Comparison of ENCODE assay signal across 13 cellular contexts in the genomic region with DNA sequence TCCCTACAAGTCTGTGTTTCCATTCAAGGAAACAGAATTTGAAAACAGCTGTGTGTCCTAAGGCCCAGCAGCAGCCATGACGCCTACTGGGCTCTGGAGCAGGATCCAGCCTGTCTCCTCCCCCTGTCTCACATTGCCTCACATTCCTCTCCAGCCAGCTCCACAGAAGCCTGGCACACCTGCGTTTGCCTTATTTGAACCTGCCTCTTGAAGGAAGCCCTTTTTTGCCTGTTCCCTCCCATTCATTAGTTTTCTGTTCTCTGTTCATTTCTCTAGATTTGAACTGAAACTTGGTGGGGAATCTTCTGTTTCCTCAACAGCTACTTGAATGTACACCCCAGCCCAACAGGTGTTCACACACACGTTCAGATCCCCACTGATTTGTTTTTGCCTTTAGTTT.
A peak's percentile ranks its signal among the peaks of the same experiment; 100 is the strongest.
DNase-seq lines count a peak whose midpoint lies in the region; ATAC-seq and TF ChIP-seq lines count a peak whose summit lies in the region.
"Had no signal": no experiment of that assay in that cellular context is flagged by ENCODE, and none has a peak within 500 bp of the region (broad histone marks: within the 10 kb centered on the region; RNA-seq: fewer than 3 reads in every experiment).

No MANE protein-coding gene starts in this region.

- H3K79me2 ChIP-seq in MM.1S (ENCODE audit: low read length) = no peaks in the 10 kb centered on the region

- H3K27me3 Mint-ChIP-seq in stimulated activated memory B cell treated with anti-CD40 and anti-IgM and Interleukin-4, amounts not matched to agents 10 μg/mL and 1 μg/mL and 100 μg/mL, for 72 hours = no peaks in the 10 kb centered on the region
- H3K27me3 Mint-ChIP-seq: B cell; natural killer cell treated with Interleukin-12 subunit alpha and Interleukin-12 subunit beta and Interleukin-15 and Interleukin-18, amount 100 ng/mL, for 72 hours had no signal

- H3K36me3 Mint-ChIP-seq in stimulated activated memory B cell treated with anti-CD40 and anti-IgM and Interleukin-4, amounts not matched to agents 10 μg/mL and 1 μg/mL and 100 μg/mL, for 72 hours = no peaks in the 10 kb centered on the region
- H3K36me3 Mint-ChIP-seq: natural killer cell treated with Interleukin-12 subunit alpha and Interleukin-12 subunit beta and Interleukin-15 and Interleukin-18, amount 100 ng/mL, for 72 hours had no signal

- H3K4me3 ChIP-seq in MM.1S (ENCODE audit: low read length) (no peak overlapping the region), left lung (no peak overlapping the region), HAP-1 (no peak overlapping the region)
- H3K4me3 ChIP-seq: suprapubic skin had no signal

- no peaks in the 10 kb centered on the region for H4K20me1 ChIP-seq in MM.1S (ENCODE audit: insufficient read depth, low read length)

- in situ Hi-C loops in HAP-1 (cut with MboI; ENCODE audit: low sequenced_read_pairs) = no loop called here

- no peak overlapping the region for H3K27ac Mint-ChIP-seq in stimulated activated memory B cell treated with anti-CD40 and anti-IgM and Interleukin-4, amounts not matched to agents 10 μg/mL and 1 μg/mL and 100 μg/mL, for 72 hours
- H3K27ac Mint-ChIP-seq: B cell; natural killer cell treated with Interleukin-12 subunit alpha and Interleukin-12 subunit beta and Interleukin-15 and Interleukin-18, amount 100 ng/mL, for 72 hours had no signal

- peaks cover 76% of the 10 kb centered on the region for H3K4me1 ChIP-seq in MM.1S (ENCODE audit: low read length)
- no peaks in the 10 kb centered on the region for H3K4me1 ChIP-seq in left lung
- H3K4me1 ChIP-seq in HAP-1 = no peaks in the 10 kb centered on the region
- H3K4me1 ChIP-seq: suprapubic skin had no signal

- no peaks in the 10 kb centered on the region for H3K36me3 ChIP-seq in MM.1S (replicated peaks; ENCODE audit: insufficient read depth, low read length)
- no peaks in the 10 kb centered on the region for H3K36me3 ChIP-seq in left lung
- H3K36me3 ChIP-seq in HAP-1 (replicated peaks) = no peaks in the 10 kb centered on the region
- H3K36me3 ChIP-seq: suprapubic skin had no signal

- H3K27me3 ChIP-seq in MM.1S (replicated peaks; ENCODE audit: insufficient read depth, low read length) (no peaks in the 10 kb centered on the region), left lung (no peaks in the 10 kb centered on the region), HAP-1 (ENCODE audit: low read depth) (no peaks in the 10 kb centered on the region)
- H3K27me3 ChIP-seq: suprapubic skin had no signal

- H3F3A ChIP-seq in MM.1S (ENCODE audit: insufficient read depth, low read length) = peaks cover 45% of the 10 kb centered on the region

- TF ChIP-seq CTCF in MM.1S (IDR thresholded peaks at IDR 0.05; ENCODE audit: low read length) (no peak), left lung (IDR thresholded peaks at IDR 0.05) (no peak)

- no peaks in the 10 kb centered on the region for H3K9me3 Mint-ChIP-seq in stimulated activated memory B cell treated with anti-CD40 and anti-IgM and Interleukin-4, amounts not matched to agents 10 μg/mL and 1 μg/mL and 100 μg/mL, for 72 hours

- no peaks in the 10 kb centered on the region for H3K9me2 ChIP-seq in MM.1S (replicated peaks; ENCODE audit: insufficient read depth, low read length)

- no peaks in the 10 kb centered on the region for H3K9me3 ChIP-seq in MM.1S (replicated peaks; ENCODE audit: insufficient read depth, low read length)
- no peaks in the 10 kb centered on the region for H3K9me3 ChIP-seq in left lung
- no peaks in the 10 kb centered on the region for H3K9me3 ChIP-seq in HAP-1
- H3K9me3 ChIP-seq: suprapubic skin had no signal

- peak overlapping the region; percentile 7; the same call in 1 of the 2 replicates for H3K9ac ChIP-seq in MM.1S (ENCODE audit: low read length)

- intact Hi-C loops in left lung (cut with DNase I) = no loop called here

- H3K4me2 ChIP-seq in MM.1S (ENCODE audit: low read depth, low read length) = peak overlapping the region; percentile 53

- no peaks in the 10 kb centered on the region for H3K4me1 Mint-ChIP-seq in stimulated activated memory B cell treated with anti-CD40 and anti-IgM and Interleukin-4, amounts not matched to agents 10 μg/mL and 1 μg/mL and 100 μg/mL, for 72 hours
- H3K4me1 Mint-ChIP-seq: B cell had no signal

- ATAC-seq in GM18907 (IDR thresholded peaks at IDR 0.05; ENCODE audit: unreplicated experiment) = peak; percentile 57
- peak; percentile 48 for ATAC-seq in GM21825 (IDR thresholded peaks at IDR 0.05; ENCODE audit: unreplicated experiment)
- peak; percentile 86 for ATAC-seq in left lung
- no peak for ATAC-seq in stimulated activated memory B cell treated with anti-CD40 and anti-IgM and Interleukin-4, amounts not matched to agents 10 μg/mL and 1 μg/mL and 100 μg/mL, for 72 hours
- ATAC-seq in SK-N-SH treated with all-trans-retinoic acid at 6 μM for 48 hours = no peak
- ATAC-seq: natural killer cell treated with Interleukin-12 subunit alpha and Interleukin-12 subunit beta and Interleukin-15 and Interleukin-18, amount 100 ng/mL, for 72 hours had no signal

- H3K27ac ChIP-seq in MM.1S (ENCODE audit: low read length) (peak overlapping the region; percentile 79), left lung (no peak overlapping the region)
- H3K27ac ChIP-seq: suprapubic skin had no signal

- H2AFZ ChIP-seq in MM.1S (ENCODE audit: low read length) = peak overlapping the region; percentile 37

- peak; percentile 84 for DNase-seq in MM.1S
- peak in 1 of 2 donors; percentile 32 for DNase-seq in left lung
- no peak for DNase-seq in HAP-1 (ENCODE audit: low spot score in 2 of 2)
- no peak for DNase-seq in COLO668 (lab: John Stamatoyannopoulos, UW; ENCODE audit: unreplicated experiment)
- DNase-seq: DMS79 treated with DMSO at 0.1 percent for 48 hours; effector CD8-positive, alpha-beta T cell had no signal

- H3K4me3 Mint-ChIP-seq in stimulated activated memory B cell treated with anti-CD40 and anti-IgM and Interleukin-4, amounts not matched to agents 10 μg/mL and 1 μg/mL and 100 μg/mL, for 72 hours = no peak overlapping the region
- H3K4me3 Mint-ChIP-seq: B cell; natural killer cell treated with Interleukin-12 subunit alpha and Interleukin-12 subunit beta and Interleukin-15 and Interleukin-18, amount 100 ng/mL, for 72 hours had no signal

TF ChIP-seq in SK-N-SH treated with all-trans-retinoic acid at 6 μM for 48 hours, 23 proteins besides CTCF, POLR2A, EP300 and RAD21 (continues in another document):
- no peak for TF ChIP-seq ARNTL (CRISPR knock-in tag; IDR thresholded peaks at IDR 0.05; ENCODE audit: borderline replicate concordance, low read depth)
- no peak for TF ChIP-seq PATZ1 (CRISPR knock-in tag; IDR thresholded peaks at IDR 0.05; ENCODE audit: borderline replicate concordance)
- TF ChIP-seq CSRNP3 (CRISPR knock-in tag; IDR thresholded peaks at IDR 0.05) = no peak
- no peak for TF ChIP-seq BACH2 (CRISPR knock-in tag; IDR thresholded peaks at IDR 0.05; ENCODE audit: borderline replicate concordance)
- no peak for TF ChIP-seq ISL1 (CRISPR knock-in tag; IDR thresholded peaks at IDR 0.05)
- TF ChIP-seq ZNF70 (CRISPR knock-in tag; IDR thresholded peaks at IDR 0.05) = no peak
- TF ChIP-seq SNAI2 (CRISPR knock-in tag; IDR thresholded peaks at IDR 0.05) = no peak
- no peak for TF ChIP-seq ESRRG (CRISPR knock-in tag; IDR thresholded peaks at IDR 0.05)

Comparison
In these comparisons a context has a peak if more than half of its experiments do, and no peak if none do; other contexts are left out.
1. ATAC-seq: peak in GM18907 (single experiment), GM21825 (single experiment) and left lung (single experiment); none in stimulated activated memory B cell treated with anti-CD40 and anti-IgM and Interleukin-4, amounts not matched to agents 10 μg/mL and 1 μg/mL and 100 μg/mL, for 72 hours (single experiment) and SK-N-SH treated with all-trans-retinoic acid at 6 μM for 48 hours (single experiment).